In the genomic region with DNA sequence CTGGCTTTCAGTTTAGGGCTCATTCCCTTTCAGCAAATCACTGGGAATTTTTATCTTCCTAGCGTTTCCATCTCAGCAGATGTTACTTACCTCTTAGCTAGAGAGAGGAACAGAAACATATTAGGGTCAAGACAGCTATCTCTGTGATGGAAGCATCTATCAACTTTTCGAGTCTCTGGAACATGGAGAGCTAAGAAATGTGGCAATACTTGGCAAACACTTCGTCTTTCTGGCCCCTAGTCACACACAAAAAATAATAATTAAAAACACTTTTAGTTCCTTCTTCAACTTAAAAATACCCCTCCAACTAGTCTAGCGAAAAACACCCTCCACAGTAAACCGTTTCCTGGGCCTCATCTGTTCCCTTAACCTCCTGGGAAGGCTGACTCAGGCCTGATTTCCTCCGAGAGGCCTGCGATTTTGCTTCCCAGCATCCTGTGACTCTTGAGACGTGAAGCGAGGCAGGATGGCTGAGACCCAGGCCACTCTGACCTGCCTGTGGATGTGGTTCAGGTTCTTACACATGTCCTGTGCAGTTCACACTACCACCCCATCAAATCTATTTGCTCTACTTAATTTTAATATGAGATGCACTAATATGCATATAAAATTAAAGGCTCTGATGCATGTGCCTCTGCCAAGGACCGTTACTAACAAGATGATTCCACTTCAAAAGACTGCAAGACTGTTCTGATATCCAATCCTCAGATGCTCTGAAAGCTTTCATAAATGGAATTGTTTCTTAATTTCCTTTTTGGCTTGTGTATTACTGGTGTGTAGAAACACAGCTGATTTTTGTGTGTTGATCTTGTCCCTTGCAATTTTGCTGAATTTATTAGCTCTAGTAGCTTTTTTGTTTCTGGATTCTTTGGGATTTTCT, we compare ENCODE assay signal across 10 cellular contexts. TPM values are rescaled to one million over a fixed set of nuclear protein-coding genes. Genes with fewer than 3 reads are reported as not detected.
DNase-seq lines count a peak whose midpoint lies in the region; ATAC-seq and TF ChIP-seq lines count a peak whose summit lies in the region.
"Had no signal": no experiment of that assay in that cellular context is flagged by ENCODE, and none has a peak within 500 bp of the region (broad histone marks: within the 10 kb centered on the region; RNA-seq: fewer than 3 reads in every experiment).

No MANE protein-coding gene starts in this region.

- H3K36me3 ChIP-seq in brain microvascular endothelial cell (replicated peaks), result no peaks in the 10 kb centered on the region
- no peaks in the 10 kb centered on the region for H3K36me3 ChIP-seq in lung (ENCODE audit: control insufficient read depth in 2 of 2, insufficient read depth in 2 of 2, low read length in 2 of 2)
- H3K36me3 ChIP-seq in tibial nerve, result no peaks in the 10 kb centered on the region

- peaks cover 44% of the 10 kb centered on the region for H3K27me3 Mint-ChIP-seq in activated CD4-positive, alpha-beta T cell treated with anti-CD3 and anti-CD28 coated beads for 36 hours

- TF ChIP-seq CTCF in brain microvascular endothelial cell (IDR thresholded peaks at IDR 0.05; ENCODE audit: low read depth, low read length, missing control alignments), result no peak
- TF ChIP-seq CTCF in lung (IDR thresholded peaks at IDR 0.05; ENCODE audit: control extremely low read depth, extremely low read depth), result no peak
- TF ChIP-seq CTCF in tibial nerve (IDR thresholded peaks at IDR 0.05), result no peak

- DNase-seq in Kasumi-1 (lab: John Stamatoyannopoulos, UW) (peak; percentile 52 to 55), brain microvascular endothelial cell (peak; percentile 75), lung (ENCODE audit: low spot score) (no peak), tibial nerve (ENCODE audit: low spot score in 2 of 2) (no peak), NOMO-1 treated with DMSO at 0.1 percent for 48 hours (lab: John Stamatoyannopoulos, UW; ENCODE audit: unreplicated experiment) (no peak)
- DNase-seq in activated CD4-positive, alpha-beta T cell treated with anti-CD3 and anti-CD28 coated beads for 36 hours, result no peak
- DNase-seq: immature natural killer cell, retina had no signal

- no peak overlapping the region for H3K27ac Mint-ChIP-seq in activated CD4-positive, alpha-beta T cell treated with anti-CD3 and anti-CD28 coated beads for 36 hours
- H3K27ac Mint-ChIP-seq: immature natural killer cell had no signal

- H3K4me1 ChIP-seq in lung (ENCODE audit: control insufficient read depth in 2 of 2, insufficient read depth in 2 of 2, low read length in 2 of 2), result peaks cover 5 to 13% of the 10 kb centered on the region in 2 donors
- peaks cover 0 to 59% (median 24%) of the 10 kb centered on the region in 4 donors for H3K4me1 ChIP-seq in tibial nerve

- no peak for TF ChIP-seq POLR2A in tibial nerve (IDR thresholded peaks at IDR 0.05)

- peak overlapping the region; percentile 88 for H3K27ac ChIP-seq in brain microvascular endothelial cell
- peak overlapping the region; percentile 0 to 51 for H3K27ac ChIP-seq in lung (ENCODE audit: low read depth in 1 of 2, low read length in 1 of 2)
- H3K27ac ChIP-seq in tibial nerve, result peak overlapping the region in 3 of 4 donors; percentile 44 to 96 (median 93)

- intact Hi-C loops in activated CD4-positive, alpha-beta T cell treated with anti-CD3 and anti-CD28 coated beads for 36 hours (cut with DNase I, micrococcal nuclease), result no loop called here

- CTCF ChIA-PET in activated CD4-positive, alpha-beta T cell treated with anti-CD3 and anti-CD28 coated beads for 36 hours (lab: Charles Lee), result interaction anchor here (1.1 kb wide), 2 partner anchors 17 to 60 kb away, joined by 3 to 4 read pairs; no protein-coding TSS in a partner anchor

- ATAC-seq in lung (ENCODE audit: insufficient read depth, low FRiP score) (no peak), GM19397 (IDR thresholded peaks at IDR 0.05; ENCODE audit: unreplicated experiment) (no peak)
- ATAC-seq in activated CD4-positive, alpha-beta T cell treated with anti-CD3 and anti-CD28 coated beads for 36 hours, result no peak

- H3K27me3 ChIP-seq in brain microvascular endothelial cell (replicated peaks), result no peaks in the 10 kb centered on the region
- no peaks in the 10 kb centered on the region for H3K27me3 ChIP-seq in lung (ENCODE audit: control insufficient read depth, insufficient read depth)
- H3K27me3 ChIP-seq in tibial nerve, result no peaks in the 10 kb centered on the region

- peaks cover 10% of the 10 kb centered on the region for H3K4me1 Mint-ChIP-seq in activated CD4-positive, alpha-beta T cell treated with anti-CD3 and anti-CD28 coated beads for 36 hours

- no peak overlapping the region for H3K4me3 Mint-ChIP-seq in activated CD4-positive, alpha-beta T cell treated with anti-CD3 and anti-CD28 coated beads for 36 hours
- H3K4me3 Mint-ChIP-seq: immature natural killer cell had no signal

- in situ Hi-C loops in brain microvascular endothelial cell (cut with HindIII; ENCODE audit: low pct_ligation_motif_present, low sequenced_read_pairs), result no loop called here

- no peaks in the 10 kb centered on the region for H3K36me3 Mint-ChIP-seq in activated CD4-positive, alpha-beta T cell treated with anti-CD3 and anti-CD28 coated beads for 36 hours (ENCODE audit: low read depth)

- POLR2A ChIA-PET in activated CD4-positive, alpha-beta T cell treated with anti-CD3 and anti-CD28 coated beads for 36 hours (lab: Charles Lee), result interaction anchor here (0.6 kb wide), 1 partner anchor 343 kb away, joined by 3 read pairs; no protein-coding TSS in a partner anchor

- TF ChIP-seq EP300 in tibial nerve (IDR thresholded peaks at IDR 0.05), result peak; percentile 11 to 52

- 40 to 50% methylated on average over 10 of the region's 10 CpGs for WGBS in lung, 2 donors
- WGBS in tibial nerve, 2 donors, result 61 to 67% methylated on average over 10 of the region's 10 CpGs

- H3K9me3 ChIP-seq in lung (ENCODE audit: control insufficient read depth in 2 of 2, insufficient read depth in 1 of 2, low read length in 1 of 2), result no peaks in the 10 kb centered on the region
- no peaks in the 10 kb centered on the region for H3K9me3 ChIP-seq in tibial nerve

- H3K4me3 ChIP-seq in brain microvascular endothelial cell (ENCODE audit: low read depth, low read length) (peak overlapping the region; percentile 0), lung (no peak overlapping the region), tibial nerve (no peak overlapping the region)
- H3K4me3 ChIP-seq: coronary artery had no signal

- no peaks in the 10 kb centered on the region for H3K9me3 Mint-ChIP-seq in activated CD4-positive, alpha-beta T cell treated with anti-CD3 and anti-CD28 coated beads for 36 hours (ENCODE audit: low read depth)
- H3K9me3 Mint-ChIP-seq: immature natural killer cell had no signal

RNA-seq across cellular contexts. Expression of a gene that starts 3.5 kb away (rescaled TPM):
- total RNA-seq in lung, result 10 to 100 TPM; 28.8 to 38.6 TPM
- 1 to 10 TPM; 6.5 to 7.1 TPM for polyA plus RNA-seq in lung
- total RNA-seq in tibial nerve, result 10 to 100 TPM; 22.9 to 49.2 (median 34.2) TPM
- 1 to 10 TPM; 1.9 to 2.6 TPM for total RNA-seq in activated CD4-positive, alpha-beta T cell treated with anti-CD3 and anti-CD28 coated beads for 36 hours

RNA-seq across cellular contexts. Expression of a gene that starts 35.5 kb away (rescaled TPM):
- 100 to 1,000 TPM; 223 to 278 TPM for total RNA-seq in lung
- polyA plus RNA-seq in lung, result 100 to 1,000 TPM; 143 to 230 TPM
- total RNA-seq in tibial nerve, result 1,000 to 10,000 TPM in 3 of 4 donors, 100 to 1,000 TPM in 1; 548 to 1,751 (median 1,444) TPM
- 10 to 100 TPM; 49.2 to 50.7 TPM for total RNA-seq in activated CD4-positive, alpha-beta T cell treated with anti-CD3 and anti-CD28 coated beads for 36 hours

Comparison
In these comparisons a context has a peak if more than half of its experiments do, and no peak if none do; other contexts are left out.
1. DNase-seq: peak in Kasumi-1 (2 of 2) and brain microvascular endothelial cell (single experiment); none in lung (single experiment), tibial nerve (0 of 2), activated CD4-positive, alpha-beta T cell treated with anti-CD3 and anti-CD28 coated beads for 36 hours (single experiment) and NOMO-1 treated with DMSO at 0.1 percent for 48 hours (single experiment).
2. H3K27ac ChIP-seq: peak in every context shown above with its lines; median percentile 93 in tibial nerve; 88 in brain microvascular endothelial cell; 26 in lung.
3. RNA of a gene that starts 3.5 kb away (total RNA-seq): 28.8 to 38.6 TPM in lung and 22.9 to 49.2 TPM in tibial nerve; 1.9 to 2.6 TPM in activated CD4-positive, alpha-beta T cell treated with anti-CD3 and anti-CD28 coated beads for 36 hours; every median in the first group is over 4 times any median in the second.
4. RNA of a gene that starts 35.5 kb away (total RNA-seq): 548 to 1,751 TPM in tibial nerve and 223 to 278 TPM in lung; 49.2 to 50.7 TPM in activated CD4-positive, alpha-beta T cell treated with anti-CD3 and anti-CD28 coated beads for 36 hours; every median in the first group is over 4 times any median in the second.